ENCODE assay signal across 9 cellular contexts in the genomic region with DNA sequence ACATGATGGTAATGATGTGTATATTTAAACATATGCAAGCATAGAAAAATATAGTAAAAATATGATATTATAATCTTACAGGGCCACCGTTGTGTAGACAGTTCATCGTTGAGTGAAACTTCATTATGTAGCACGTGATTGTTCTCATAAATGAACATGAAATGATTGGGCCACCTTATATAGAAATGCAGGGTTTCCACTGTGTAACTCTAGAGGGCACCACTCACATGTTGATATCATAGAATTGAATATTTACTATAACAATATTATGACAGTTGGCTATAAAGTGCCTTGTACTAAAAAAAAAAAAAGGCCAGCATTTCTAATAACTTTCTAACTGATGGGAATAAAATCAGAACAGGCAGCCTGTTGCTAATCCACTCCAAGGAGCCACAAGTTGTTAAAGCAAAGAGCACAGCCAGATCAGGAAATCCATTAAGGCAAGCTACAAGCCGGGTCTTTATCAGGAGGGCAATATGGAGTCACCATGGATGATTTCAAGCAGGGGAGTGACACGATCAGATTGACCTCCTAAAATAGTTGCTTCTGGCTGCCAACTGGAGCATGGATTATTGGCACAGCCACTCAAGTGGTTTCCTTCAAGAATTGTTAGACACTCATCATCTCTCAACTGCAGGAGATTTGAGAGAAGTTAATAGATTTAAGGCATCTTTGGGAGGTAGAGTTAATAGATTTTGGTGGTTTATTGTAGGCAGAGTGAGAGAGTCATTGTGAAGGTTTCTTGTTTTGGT. TPM values are rescaled to one million over a fixed set of nuclear protein-coding genes. Genes with fewer than 3 reads are reported as not detected.
DNase-seq lines count a peak whose midpoint lies in the region; ATAC-seq and TF ChIP-seq lines count a peak whose summit lies in the region.
"Had no signal": no experiment of that assay in that cellular context is flagged by ENCODE, and none has a peak within 500 bp of the region (broad histone marks: within the 10 kb centered on the region; RNA-seq: fewer than 3 reads in every experiment).

No MANE protein-coding gene starts in this region.

- H3K4me2 ChIP-seq in DOHH2 (ENCODE audit: low read length) = no peak overlapping the region

- H3K4me3 ChIP-seq in DOHH2 (ENCODE audit: low read length) = no peak overlapping the region
- no peak overlapping the region for H3K4me3 ChIP-seq in Jurkat, Clone E6-1 (ENCODE audit: low read length)
- no peak overlapping the region for H3K4me3 ChIP-seq in astrocyte of the cerebellum (ENCODE audit: low read depth, low read length)
- no peak overlapping the region for H3K4me3 ChIP-seq in mucosa of descending colon

- H3K27me3 ChIP-seq in DOHH2 (ENCODE audit: control insufficient read depth, low read length) = peaks cover 24% of the 10 kb centered on the region

- H3K9me3 ChIP-seq in DOHH2 (ENCODE audit: control insufficient read depth, insufficient read depth, low read length) (no peaks in the 10 kb centered on the region), mucosa of descending colon (no peaks in the 10 kb centered on the region)

- H3F3A ChIP-seq in DOHH2 (ENCODE audit: control insufficient read depth, insufficient read depth) = no peaks in the 10 kb centered on the region

- H3K79me2 ChIP-seq in DOHH2 (ENCODE audit: control insufficient read depth, low read length) = no peaks in the 10 kb centered on the region

- in situ Hi-C loops in astrocyte of the cerebellum (cut with HindIII; ENCODE audit: low sequenced_read_pairs) = no loop called here

- H3K36me3 ChIP-seq in DOHH2 (ENCODE audit: control insufficient read depth, low read length) (no peaks in the 10 kb centered on the region), mucosa of descending colon (ENCODE audit: low read depth) (no peaks in the 10 kb centered on the region)

- TF ChIP-seq CTCF in DOHH2 (IDR thresholded peaks at IDR 0.05; ENCODE audit: low read depth, low read length, poor library complexity, severe bottlenecking) = peak; percentile 52
- peak; percentile 47 for TF ChIP-seq CTCF in astrocyte of the cerebellum (IDR thresholded peaks at IDR 0.05; ENCODE audit: low read depth, low read length, missing control alignments)
- peak; percentile 9 for TF ChIP-seq CTCF in mucosa of descending colon (IDR thresholded peaks at IDR 0.05)

- intact Hi-C loops in mucosa of descending colon (cut with DNase I, micrococcal nuclease) (no loop called here), posterior cingulate gyrus (cut with DNase I) (no loop called here)

- H3K27ac ChIP-seq in DOHH2 (ENCODE audit: low read depth, low read length) = no peak overlapping the region

- DNase-seq in Jurkat, Clone E6-1 (ENCODE audit: low read depth, low spot score) = peak; percentile 9
- DNase-seq in astrocyte of the cerebellum (ENCODE audit: low read depth) (no peak), mucosa of descending colon (peak in 1 of 3 donors; percentile 32), posterior cingulate gyrus (no peak), DMS153 (lab: John Stamatoyannopoulos, UW) (no peak)
- DNase-seq: mesendoderm, NCI-H446 had no signal

- H3K4me1 ChIP-seq in DOHH2 (ENCODE audit: control insufficient read depth, low read length) = 0 out of 2 replicates have a peak, but pooled peaks cover 2% of the 10 kb centered on the region
- no peaks in the 10 kb centered on the region for H3K4me1 ChIP-seq in mucosa of descending colon (ENCODE audit: low read depth)

- no peaks in the 10 kb centered on the region for H4K20me1 ChIP-seq in DOHH2 (ENCODE audit: control insufficient read depth, insufficient read depth, low read depth, low read length)

- no peaks in the 10 kb centered on the region for H3K9me2 ChIP-seq in DOHH2 (replicated peaks; ENCODE audit: control insufficient read depth, low read length)

- ATAC-seq in mucosa of descending colon (peak; percentile 75), GM18870 (IDR thresholded peaks at IDR 0.05; ENCODE audit: unreplicated experiment) (no peak)

RNA-seq across cellular contexts. Expression of gene IL1F10, which starts 16.7 kb away (rescaled TPM):
- polyA plus RNA-seq in Jurkat, Clone E6-1 (2012; ENCODE audit: insufficient read depth, insufficient read length) = not detected
- not detected for total RNA-seq in mucosa of descending colon

RNA-seq across cellular contexts. Expression of gene IL36RN, which starts 25.4 kb away (rescaled TPM):
- not detected for polyA plus RNA-seq in Jurkat, Clone E6-1 (2012; ENCODE audit: insufficient read depth, insufficient read length)
- total RNA-seq in mucosa of descending colon = not detected

RNA-seq across cellular contexts. Expression of gene IL36B, which starts 31.8 kb away (rescaled TPM):
- polyA plus RNA-seq in Jurkat, Clone E6-1 (2012; ENCODE audit: insufficient read depth, insufficient read length) = not detected
- not detected for total RNA-seq in mucosa of descending colon

RNA-seq across cellular contexts. Expression of gene IL1RN, which starts 43.0 kb away (rescaled TPM):
- not detected for polyA plus RNA-seq in Jurkat, Clone E6-1 (2012; ENCODE audit: insufficient read depth, insufficient read length)
- 10 to 100 TPM in 1 of 3 donors, under 1 TPM in 2; 0.17 to 11.9 (median 0.76) TPM for total RNA-seq in mucosa of descending colon
